Comparison of ENCODE assay signal across 1 cellular context in the genomic region with DNA sequence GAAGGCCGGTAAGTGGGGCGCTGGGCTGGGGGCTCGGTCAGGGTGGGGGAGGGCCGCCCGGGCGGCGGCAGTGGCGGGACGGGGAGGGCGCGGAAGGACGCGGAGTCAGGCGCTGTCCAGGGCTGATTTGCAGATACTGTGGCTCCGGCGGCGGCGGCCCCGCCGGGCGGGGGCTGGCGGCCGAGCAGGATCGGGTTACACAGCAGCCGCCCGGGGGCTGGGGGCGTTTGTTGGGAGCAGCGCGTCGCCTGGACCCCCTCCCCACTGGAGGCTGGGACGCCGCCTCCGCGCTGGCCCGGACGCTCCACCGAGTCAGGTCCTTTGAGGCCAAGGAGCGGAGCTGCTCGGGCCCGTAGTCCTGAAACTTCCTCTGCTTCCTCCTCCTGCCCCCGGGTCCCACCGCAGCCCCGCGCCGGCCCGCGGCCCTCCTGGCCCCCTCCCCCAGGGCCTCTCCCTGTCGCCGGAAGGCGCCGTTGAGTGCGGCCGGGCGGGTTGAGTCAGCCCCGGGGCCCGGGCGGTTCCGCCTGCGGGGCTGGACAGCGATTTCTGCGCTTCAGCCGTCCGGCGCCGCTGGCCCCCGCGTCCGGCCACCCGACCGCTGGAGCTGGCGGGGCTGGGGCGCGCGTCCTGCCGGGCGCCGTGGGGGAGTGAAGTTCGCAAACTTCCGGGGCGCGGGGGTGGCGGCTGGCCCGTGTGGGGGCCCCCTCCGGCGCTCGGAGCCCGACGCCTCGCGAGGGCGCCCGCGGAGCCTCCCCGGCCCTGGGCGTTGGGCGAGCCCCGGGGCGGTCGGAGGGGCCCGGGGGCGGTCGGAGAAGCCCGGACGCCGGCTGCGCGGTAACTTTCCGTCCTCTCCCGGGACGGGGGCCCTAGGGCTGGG.
TF ChIP-seq lines count a peak whose summit lies in the region.

No MANE protein-coding gene starts in this region.

TF ChIP-seq in K562, 482 proteins besides CTCF, POLR2A, EP300 and RAD21 (continued from another document):
- no peak for TF ChIP-seq SMAD2 (IDR thresholded peaks at IDR 0.05; ENCODE audit: low read depth, low read length)
- TF ChIP-seq ZSCAN29 (IDR thresholded peaks at IDR 0.05): no peak
- TF ChIP-seq MEIS2 (IDR thresholded peaks at IDR 0.05; ENCODE audit: partially characterized antibody): no peak
- TF ChIP-seq MCM2 (IDR thresholded peaks at IDR 0.05; ENCODE audit: low read depth): no peak
- TF ChIP-seq, protein P1, sequence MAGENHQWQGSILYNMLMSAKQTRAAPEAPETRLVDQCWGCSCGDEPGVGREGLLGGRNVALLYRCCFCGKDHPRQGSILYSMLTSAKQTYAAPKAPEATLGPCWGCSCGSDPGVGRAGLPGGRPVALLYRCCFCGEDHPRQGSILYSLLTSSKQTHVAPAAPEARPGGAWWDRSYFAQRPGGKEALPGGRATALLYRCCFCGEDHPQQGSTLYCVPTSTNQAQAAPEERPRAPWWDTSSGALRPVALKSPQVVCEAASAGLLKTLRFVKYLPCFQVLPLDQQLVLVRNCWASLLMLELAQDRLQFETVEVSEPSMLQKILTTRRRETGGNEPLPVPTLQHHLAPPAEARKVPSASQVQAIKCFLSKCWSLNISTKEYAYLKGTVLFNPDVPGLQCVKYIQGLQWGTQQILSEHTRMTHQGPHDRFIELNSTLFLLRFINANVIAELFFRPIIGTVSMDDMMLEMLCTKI (IDR thresholded peaks at IDR 0.05; ENCODE audit: partially characterized antibody): no peak
- 0 out of 2 replicates have a peak, but pooled peaks have one; percentile 37 for TF ChIP-seq NCOA6 (IDR thresholded peaks at IDR 0.05)
- TF ChIP-seq ZNF253 (CRISPR knock-in tag; conservative IDR thresholded peaks at IDR 0.05): no peak
- TF ChIP-seq BACH1 (tag; IDR thresholded peaks at IDR 0.05): no peak
- no peak for TF ChIP-seq CHCHD3 (CRISPR knock-in tag; IDR thresholded peaks at IDR 0.05)
- TF ChIP-seq, protein P2, sequence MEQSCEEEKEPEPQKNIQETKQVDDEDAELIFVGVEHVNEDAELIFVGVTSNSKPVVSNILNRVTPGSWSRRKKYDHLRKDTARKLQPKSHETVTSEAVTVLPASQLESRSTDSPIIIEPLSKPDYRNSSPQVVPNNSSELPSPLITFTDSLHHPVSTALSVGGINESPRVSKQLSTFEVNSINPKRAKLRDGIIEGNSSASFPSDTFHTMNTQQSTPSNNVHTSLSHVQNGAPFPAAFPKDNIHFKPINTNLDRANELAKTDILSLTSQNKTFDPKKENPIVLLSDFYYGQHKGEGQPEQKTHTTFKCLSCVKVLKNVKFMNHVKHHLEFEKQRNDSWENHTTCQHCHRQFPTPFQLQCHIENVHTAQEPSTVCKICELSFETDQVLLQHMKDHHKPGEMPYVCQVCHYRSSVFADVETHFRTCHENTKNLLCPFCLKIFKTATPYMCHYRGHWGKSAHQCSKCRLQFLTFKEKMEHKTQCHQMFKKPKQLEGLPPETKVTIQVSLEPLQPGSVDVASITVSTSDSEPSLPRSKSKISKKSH (CRISPR knock-in tag; IDR thresholded peaks at IDR 0.05): no peak
- TF ChIP-seq NBN (IDR thresholded peaks at IDR 0.05; ENCODE audit: low read depth): no peak
- TF ChIP-seq, protein P3, sequence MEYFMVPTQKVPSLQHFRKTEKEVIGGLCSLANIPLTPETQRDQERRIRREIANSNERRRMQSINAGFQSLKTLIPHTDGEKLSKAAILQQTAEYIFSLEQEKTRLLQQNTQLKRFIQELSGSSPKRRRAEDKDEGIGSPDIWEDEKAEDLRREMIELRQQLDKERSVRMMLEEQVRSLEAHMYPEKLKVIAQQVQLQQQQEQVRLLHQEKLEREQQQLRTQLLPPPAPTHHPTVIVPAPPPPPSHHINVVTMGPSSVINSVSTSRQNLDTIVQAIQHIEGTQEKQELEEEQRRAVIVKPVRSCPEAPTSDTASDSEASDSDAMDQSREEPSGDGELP (CRISPR knock-in tag; IDR thresholded peaks at IDR 0.05; ENCODE audit: borderline replicate concordance): peak; percentile 53; the same call in 1 of the 2 replicates
- TF ChIP-seq NFATC3 (IDR thresholded peaks at IDR 0.05): no peak
- TF ChIP-seq U2AF1 (optimal IDR thresholded peaks at IDR 0.05; ENCODE audit: low read depth, low read length): no peak
- no peak for TF ChIP-seq CBX2 (IDR thresholded peaks at IDR 0.05; ENCODE audit: insufficient read depth, low read length, poor library complexity, severe bottlenecking)
- no peak for TF ChIP-seq IFI16 (CRISPR knock-in tag; IDR thresholded peaks at IDR 0.05)
- TF ChIP-seq, protein P4, sequence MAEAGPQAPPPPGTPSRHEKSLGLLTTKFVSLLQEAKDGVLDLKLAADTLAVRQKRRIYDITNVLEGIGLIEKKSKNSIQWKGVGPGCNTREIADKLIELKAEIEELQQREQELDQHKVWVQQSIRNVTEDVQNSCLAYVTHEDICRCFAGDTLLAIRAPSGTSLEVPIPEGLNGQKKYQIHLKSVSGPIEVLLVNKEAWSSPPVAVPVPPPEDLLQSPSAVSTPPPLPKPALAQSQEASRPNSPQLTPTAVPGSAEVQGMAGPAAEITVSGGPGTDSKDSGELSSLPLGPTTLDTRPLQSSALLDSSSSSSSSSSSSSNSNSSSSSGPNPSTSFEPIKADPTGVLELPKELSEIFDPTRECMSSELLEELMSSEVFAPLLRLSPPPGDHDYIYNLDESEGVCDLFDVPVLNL (CRISPR knock-in tag; IDR thresholded peaks at IDR 0.05; ENCODE audit: low read depth): no peak
- TF ChIP-seq MTF1 (CRISPR knock-in tag; IDR thresholded peaks at IDR 0.05; ENCODE audit: borderline replicate concordance): no peak
- no peak; a peak in 1 of 4 replicates for TF ChIP-seq TBL1XR1 (IDR thresholded peaks at IDR 0.05; ENCODE audit: low read length in 2 of 2)
- TF ChIP-seq E2F3 (CRISPR knock-in tag; IDR thresholded peaks at IDR 0.05): no peak
- no peak for TF ChIP-seq NUFIP1 (IDR thresholded peaks at IDR 0.05; ENCODE audit: partially characterized antibody)
- no peak for TF ChIP-seq TAF15 (IDR thresholded peaks at IDR 0.05; ENCODE audit: low read depth, low read length)
- TF ChIP-seq, protein P5, sequence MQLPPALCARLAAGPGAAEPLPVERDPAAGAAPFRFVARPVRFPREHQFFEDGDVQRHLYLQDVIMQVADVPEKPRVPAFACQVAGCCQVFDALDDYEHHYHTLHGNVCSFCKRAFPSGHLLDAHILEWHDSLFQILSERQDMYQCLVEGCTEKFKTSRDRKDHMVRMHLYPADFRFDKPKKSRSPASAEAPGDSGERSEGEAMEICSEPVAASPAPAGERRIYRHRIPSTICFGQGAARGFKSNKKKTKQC (CRISPR knock-in tag; IDR thresholded peaks at IDR 0.05): peak; percentile 86; the same call in 1 of the 2 replicates
- TF ChIP-seq ZNF79 (CRISPR knock-in tag; IDR thresholded peaks at IDR 0.05; ENCODE audit: low read depth): no peak
